ENCODE assay signal across 1 cellular context in the genomic region with DNA sequence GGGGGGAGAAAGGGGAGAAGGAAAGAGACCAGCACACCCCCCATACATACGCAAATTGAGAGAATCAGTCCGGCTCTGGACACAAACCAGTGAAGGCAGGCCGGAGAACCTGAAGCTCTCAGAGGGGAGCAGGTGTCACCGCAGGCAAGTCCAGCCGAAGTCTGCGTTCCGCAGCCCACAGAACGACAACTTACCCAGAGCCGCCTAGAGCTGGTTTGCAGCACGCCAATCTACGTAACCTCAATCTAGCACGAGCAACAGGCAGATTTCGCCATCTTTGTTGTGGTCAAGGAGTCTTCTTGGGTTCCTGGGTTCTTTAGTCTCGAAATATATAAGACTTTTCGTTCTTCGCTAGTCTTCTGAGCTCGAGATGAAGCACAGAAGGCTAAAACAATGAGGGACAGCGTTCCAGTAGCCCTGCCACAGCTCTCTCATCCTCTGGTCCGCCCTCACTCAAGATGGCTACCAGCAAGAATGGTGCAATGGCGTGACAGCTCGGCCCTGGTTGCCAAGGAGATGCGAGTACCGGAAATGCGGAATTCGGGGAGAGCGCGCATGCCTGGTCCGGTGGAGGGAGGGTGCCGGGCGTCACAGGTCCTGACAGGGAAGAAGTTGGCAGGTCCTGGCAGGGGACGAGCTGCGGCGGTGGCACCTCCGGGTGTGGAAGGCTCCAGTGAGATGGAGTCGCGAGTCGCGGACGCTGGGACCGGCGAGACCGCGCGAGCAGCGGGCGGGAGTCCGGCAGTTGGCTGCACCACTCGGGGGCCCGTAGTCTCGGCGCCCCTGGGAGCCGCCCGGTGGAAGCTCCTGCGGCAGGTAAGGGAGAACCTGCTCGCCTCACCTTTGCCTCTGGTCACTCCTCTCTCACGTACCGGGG.
TF ChIP-seq lines count a peak whose summit lies in the region.

CAMKMT (plus strand) TSS at position 618 of the 877 bp plus-strand sequence.
PREPL (minus strand) TSS at position 165 of the 877 bp plus-strand sequence. CDS start 15,152 bp downstream, outside the sequence.

TF ChIP-seq in GM12878, 131 proteins besides CTCF, POLR2A, EP300 and RAD21 (continued from another document):
- no peak for TF ChIP-seq ZBTB11 (CRISPR knock-in tag; IDR thresholded peaks at IDR 0.05)
- no peak for TF ChIP-seq CHD4 (IDR thresholded peaks at IDR 0.05)
- no peak for TF ChIP-seq RBBP5 (conservative IDR thresholded peaks at IDR 0.05)
- TF ChIP-seq E2F4 (IDR thresholded peaks at IDR 0.05; ENCODE audit: low read depth, low read length), result no peak
- TF ChIP-seq PAX8 (IDR thresholded peaks at IDR 0.05), result peak; percentile 95
- no peak; the same call in 1 of the 2 replicates for TF ChIP-seq RB1 (IDR thresholded peaks at IDR 0.05; ENCODE audit: borderline replicate concordance)
- no peak for TF ChIP-seq WRNIP1 (IDR thresholded peaks at IDR 0.05; ENCODE audit: borderline replicate concordance, low read depth, low read length)
- 0 out of 2 replicates have a peak, but pooled peaks have one; percentile 20 for TF ChIP-seq BACH1 (IDR thresholded peaks at IDR 0.05; ENCODE audit: borderline replicate concordance)
- no peak for TF ChIP-seq BCL3 (IDR thresholded peaks at IDR 0.05; ENCODE audit: borderline replicate concordance, insufficient read depth, low read depth, low read length, poor library complexity, severe bottlenecking)
- no peak for TF ChIP-seq SMC3 (IDR thresholded peaks at IDR 0.05; ENCODE audit: borderline replicate concordance, low read length)
- TF ChIP-seq SIN3A (IDR thresholded peaks at IDR 0.05; ENCODE audit: low read depth, low read length), result peak; percentile 33; the same call in 1 of the 2 replicates
- TF ChIP-seq ATF3 (IDR thresholded peaks at IDR 0.05; ENCODE audit: borderline replicate concordance, extremely low read depth, low read depth, low read length), result no peak
- TF ChIP-seq, protein P1, sequence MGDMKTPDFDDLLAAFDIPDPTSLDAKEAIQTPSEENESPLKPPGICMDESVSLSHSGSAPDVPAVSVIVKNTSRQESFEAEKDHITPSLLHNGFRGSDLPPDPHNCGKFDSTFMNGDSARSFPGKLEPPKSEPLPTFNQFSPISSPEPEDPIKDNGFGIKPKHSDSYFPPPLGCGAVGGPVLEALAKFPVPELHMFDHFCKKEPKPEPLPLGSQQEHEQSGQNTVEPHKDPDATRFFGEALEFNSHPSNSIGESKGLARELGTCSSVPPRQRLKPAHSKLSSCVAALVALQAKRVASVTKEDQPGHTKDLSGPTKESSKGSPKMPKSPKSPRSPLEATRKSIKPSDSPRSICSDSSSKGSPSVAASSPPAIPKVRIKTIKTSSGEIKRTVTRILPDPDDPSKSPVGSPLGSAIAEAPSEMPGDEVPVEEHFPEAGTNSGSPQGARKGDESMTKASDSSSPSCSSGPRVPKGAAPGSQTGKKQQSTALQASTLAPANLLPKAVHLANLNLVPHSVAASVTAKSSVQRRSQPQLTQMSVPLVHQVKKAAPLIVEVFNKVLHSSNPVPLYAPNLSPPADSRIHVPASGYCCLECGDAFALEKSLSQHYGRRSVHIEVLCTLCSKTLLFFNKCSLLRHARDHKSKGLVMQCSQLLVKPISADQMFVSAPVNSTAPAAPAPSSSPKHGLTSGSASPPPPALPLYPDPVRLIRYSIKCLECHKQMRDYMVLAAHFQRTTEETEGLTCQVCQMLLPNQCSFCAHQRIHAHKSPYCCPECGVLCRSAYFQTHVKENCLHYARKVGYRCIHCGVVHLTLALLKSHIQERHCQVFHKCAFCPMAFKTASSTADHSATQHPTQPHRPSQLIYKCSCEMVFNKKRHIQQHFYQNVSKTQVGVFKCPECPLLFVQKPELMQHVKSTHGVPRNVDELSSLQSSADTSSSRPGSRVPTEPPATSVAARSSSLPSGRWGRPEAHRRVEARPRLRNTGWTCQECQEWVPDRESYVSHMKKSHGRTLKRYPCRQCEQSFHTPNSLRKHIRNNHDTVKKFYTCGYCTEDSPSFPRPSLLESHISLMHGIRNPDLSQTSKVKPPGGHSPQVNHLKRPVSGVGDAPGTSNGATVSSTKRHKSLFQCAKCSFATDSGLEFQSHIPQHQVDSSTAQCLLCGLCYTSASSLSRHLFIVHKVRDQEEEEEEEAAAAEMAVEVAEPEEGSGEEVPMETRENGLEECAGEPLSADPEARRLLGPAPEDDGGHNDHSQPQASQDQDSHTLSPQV (IDR thresholded peaks at IDR 0.05), result 0 out of 2 replicates have a peak, but pooled peaks have one; percentile 26
- peak; percentile 80 for TF ChIP-seq FOXK2 (IDR thresholded peaks at IDR 0.05)
- TF ChIP-seq STAT3 (IDR thresholded peaks at IDR 0.05; ENCODE audit: low read depth, low read length), result no peak
- TF ChIP-seq BCL11A (IDR thresholded peaks at IDR 0.05; ENCODE audit: low read depth, low read length), result no peak
- peak; percentile 92 for TF ChIP-seq MXI1 (IDR thresholded peaks at IDR 0.05; ENCODE audit: low read depth, low read length)
- TF ChIP-seq PML (IDR thresholded peaks at IDR 0.05; ENCODE audit: low read length), result peak; percentile 36; the same call in 1 of the 2 replicates
- TF ChIP-seq POLR2AphosphoS5 (IDR thresholded peaks at IDR 0.05; ENCODE audit: low read length), result peak; percentile 98
- no peak for TF ChIP-seq NFIC (IDR thresholded peaks at IDR 0.05; ENCODE audit: low read depth, low read length)
- 0 out of 2 replicates have a peak, but pooled peaks have one; percentile 40 for TF ChIP-seq MYB (IDR thresholded peaks at IDR 0.05; ENCODE audit: borderline replicate concordance, low read depth, low read length)
- peak; percentile 99 for TF ChIP-seq YY1 (IDR thresholded peaks at IDR 0.05; ENCODE audit: low read depth, low read length)
- TF ChIP-seq SUZ12 (IDR thresholded peaks at IDR 0.05; ENCODE audit: unreplicated experiment), result no peak
- TF ChIP-seq, protein P2, sequence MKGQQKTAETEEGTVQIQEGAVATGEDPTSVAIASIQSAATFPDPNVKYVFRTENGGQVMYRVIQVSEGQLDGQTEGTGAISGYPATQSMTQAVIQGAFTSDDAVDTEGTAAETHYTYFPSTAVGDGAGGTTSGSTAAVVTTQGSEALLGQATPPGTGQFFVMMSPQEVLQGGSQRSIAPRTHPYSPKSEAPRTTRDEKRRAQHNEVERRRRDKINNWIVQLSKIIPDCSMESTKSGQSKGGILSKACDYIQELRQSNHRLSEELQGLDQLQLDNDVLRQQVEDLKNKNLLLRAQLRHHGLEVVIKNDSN (IDR thresholded peaks at IDR 0.05; ENCODE audit: borderline replicate concordance, extremely low read length, insufficient read depth, low read depth, low read length), result no peak
- TF ChIP-seq SREBF2 (IDR thresholded peaks at IDR 0.05; ENCODE audit: low read length), result peak; percentile 71; the same call in 1 of the 2 replicates
- TF ChIP-seq SP1 (IDR thresholded peaks at IDR 0.05; ENCODE audit: low read depth, low read length), result peak; percentile 24
- TF ChIP-seq ZNF24 (IDR thresholded peaks at IDR 0.05), result peak; percentile 38; the same call in 1 of the 2 replicates
- TF ChIP-seq ESRRA (IDR thresholded peaks at IDR 0.05; ENCODE audit: low read length), result no peak
- TF ChIP-seq, protein P3, sequence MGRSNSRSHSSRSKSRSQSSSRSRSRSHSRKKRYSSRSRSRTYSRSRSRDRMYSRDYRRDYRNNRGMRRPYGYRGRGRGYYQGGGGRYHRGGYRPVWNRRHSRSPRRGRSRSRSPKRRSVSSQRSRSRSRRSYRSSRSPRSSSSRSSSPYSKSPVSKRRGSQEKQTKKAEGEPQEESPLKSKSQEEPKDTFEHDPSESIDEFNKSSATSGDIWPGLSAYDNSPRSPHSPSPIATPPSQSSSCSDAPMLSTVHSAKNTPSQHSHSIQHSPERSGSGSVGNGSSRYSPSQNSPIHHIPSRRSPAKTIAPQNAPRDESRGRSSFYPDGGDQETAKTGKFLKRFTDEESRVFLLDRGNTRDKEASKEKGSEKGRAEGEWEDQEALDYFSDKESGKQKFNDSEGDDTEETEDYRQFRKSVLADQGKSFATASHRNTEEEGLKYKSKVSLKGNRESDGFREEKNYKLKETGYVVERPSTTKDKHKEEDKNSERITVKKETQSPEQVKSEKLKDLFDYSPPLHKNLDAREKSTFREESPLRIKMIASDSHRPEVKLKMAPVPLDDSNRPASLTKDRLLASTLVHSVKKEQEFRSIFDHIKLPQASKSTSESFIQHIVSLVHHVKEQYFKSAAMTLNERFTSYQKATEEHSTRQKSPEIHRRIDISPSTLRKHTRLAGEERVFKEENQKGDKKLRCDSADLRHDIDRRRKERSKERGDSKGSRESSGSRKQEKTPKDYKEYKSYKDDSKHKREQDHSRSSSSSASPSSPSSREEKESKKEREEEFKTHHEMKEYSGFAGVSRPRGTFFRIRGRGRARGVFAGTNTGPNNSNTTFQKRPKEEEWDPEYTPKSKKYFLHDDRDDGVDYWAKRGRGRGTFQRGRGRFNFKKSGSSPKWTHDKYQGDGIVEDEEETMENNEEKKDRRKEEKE (IDR thresholded peaks at IDR 0.05), result no peak
- peak; percentile 57; the same call in 1 of the 2 replicates for TF ChIP-seq POLR2AphosphoS2 (IDR thresholded peaks at IDR 0.05; ENCODE audit: low read depth, low read length)
- peak; percentile 78 for TF ChIP-seq CREM (IDR thresholded peaks at IDR 0.05; ENCODE audit: low read depth)
- TF ChIP-seq JUND (IDR thresholded peaks at IDR 0.05; ENCODE audit: low read depth, low read length), result no peak
- no peak for TF ChIP-seq YBX1 (IDR thresholded peaks at IDR 0.05)
